20 cellular contexts compared by ENCODE assay signal in the genomic region with DNA sequence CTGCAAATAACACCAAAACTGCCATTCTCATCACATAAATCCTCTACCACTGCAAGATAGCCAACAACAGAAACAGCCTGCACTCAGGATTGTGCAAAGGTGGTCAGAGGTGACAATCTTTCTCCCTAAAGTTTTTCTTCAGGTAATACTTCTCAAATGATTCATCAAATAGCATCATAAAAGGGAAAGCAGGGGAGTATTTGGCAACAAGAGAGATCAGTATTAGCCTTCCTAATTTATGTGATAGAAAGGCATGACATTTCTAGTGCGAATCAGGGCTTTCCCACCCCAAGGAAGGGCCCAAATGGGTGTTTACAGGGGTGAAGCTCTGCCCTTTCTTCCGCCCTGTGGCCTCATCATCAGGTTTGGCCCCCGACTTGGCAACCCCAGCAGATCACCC.
"Had no signal": no experiment of that assay in that cellular context is flagged by ENCODE, and none has a peak within 500 bp of the region (broad histone marks: within the 10 kb centered on the region; RNA-seq: fewer than 3 reads in every experiment).

No MANE protein-coding gene starts in this region.

- ATAC-seq: activated CD8-positive, alpha-beta memory T cell treated with anti-CD3 and anti-CD28 coated beads, Interleukin-2, amount 10 ng/mL, durations not matched to agents 7 days and 5 days; activated T-cell treated with anti-CD3 and anti-CD28 coated beads, Interleukin-2, amount 50 U/mL, for 4 hours; esophagus mucosa; sciatic nerve; T-cell had no signal

- H3K27me3 ChIP-seq: ascending aorta, cardiac muscle cell, dorsolateral prefrontal cortex had no signal

- H3K36me3 ChIP-seq: ascending aorta, cardiac muscle cell, prostate gland, thoracic aorta had no signal

- H3K27me3 Mint-ChIP-seq: activated CD4-positive, alpha-beta memory T cell treated with anti-CD3 and anti-CD28 coated beads for 36 hours; activated CD8-positive, alpha-beta memory T cell treated with anti-CD3 and anti-CD28 coated beads, Interleukin-2, amount 10 ng/mL, durations not matched to agents 7 days and 5 days; stimulated activated naive CD8-positive, alpha-beta T cell treated with anti-CD3 and anti-CD28 coated beads, Interleukin-15, Interleukin-2, amounts not matched to agents 100 ng/mL and 50 ng/mL, for 24 hours; T-cell had no signal

- H3K4me3 ChIP-seq: ascending aorta, cardiac muscle cell, dorsolateral prefrontal cortex, prostate gland, SK-N-MC, thoracic aorta had no signal

- DNase-seq: activated CD4-positive, alpha-beta memory T cell treated with anti-CD3 and anti-CD28 coated beads for 36 hours; activated CD4-positive, alpha-beta T cell treated with anti-CD3 and anti-CD28 coated beads for 1 hour; activated CD8-positive, alpha-beta memory T cell treated with anti-CD3 and anti-CD28 coated beads, Interleukin-2, amount 10 ng/mL, durations not matched to agents 7 days and 5 days; activated gamma-delta T cell treated with Interleukin-2 at 50 U/mL for 16 hours; activated T-cell treated with anti-CD3 and anti-CD28 coated beads, Interleukin-2, amount 50 U/mL, for 4 hours; kidney; left ventricle myocardium superior; mesendoderm; occipital lobe; T-cell had no signal

- H3K4me3 Mint-ChIP-seq: activated CD4-positive, alpha-beta memory T cell treated with anti-CD3 and anti-CD28 coated beads for 36 hours; activated CD8-positive, alpha-beta memory T cell treated with anti-CD3 and anti-CD28 coated beads, Interleukin-2, amount 10 ng/mL, durations not matched to agents 7 days and 5 days; activated T-cell treated with anti-CD3 and anti-CD28 coated beads, Interleukin-2, amount 50 U/mL, for 4 hours; nephron; stimulated activated naive CD8-positive, alpha-beta T cell treated with anti-CD3 and anti-CD28 coated beads, Interleukin-15, Interleukin-2, amounts not matched to agents 100 ng/mL and 50 ng/mL, for 24 hours; T-cell had no signal

- H3K27ac Mint-ChIP-seq: activated CD4-positive, alpha-beta memory T cell treated with anti-CD3 and anti-CD28 coated beads for 36 hours; activated CD8-positive, alpha-beta memory T cell treated with anti-CD3 and anti-CD28 coated beads, Interleukin-2, amount 10 ng/mL, durations not matched to agents 7 days and 5 days; stimulated activated naive CD8-positive, alpha-beta T cell treated with anti-CD3 and anti-CD28 coated beads, Interleukin-15, Interleukin-2, amounts not matched to agents 100 ng/mL and 50 ng/mL, for 24 hours; T-cell had no signal

- H3K9me3 Mint-ChIP-seq: activated CD4-positive, alpha-beta memory T cell treated with anti-CD3 and anti-CD28 coated beads for 36 hours; activated T-cell treated with anti-CD3 and anti-CD28 coated beads, Interleukin-2, amount 50 U/mL, for 4 hours; nephron; stimulated activated naive CD8-positive, alpha-beta T cell treated with anti-CD3 and anti-CD28 coated beads, Interleukin-15, Interleukin-2, amounts not matched to agents 100 ng/mL and 50 ng/mL, for 24 hours; T-cell had no signal

- FAIRE-seq: kidney had no signal
